ENCODE assay signal across 8 cellular contexts in genomic region chr17:59155439-59156177, GRCh38.
DNase-seq lines count a peak whose midpoint lies in the region; ATAC-seq lines count a peak whose summit lies in the region.

PRR11 (plus strand) TSS chr17:59155746; CDS start chr17:59169753, 14,007 bp downstream.

- DNase-seq in AG08396 (ENCODE audit: low spot score) (peak; percentile 93), NCI-H226 (peak; percentile 99), kidney tubule cell (ENCODE audit: low spot score) (peak; percentile 100)
- DNase-seq in activated CD4-positive, alpha-beta T cell treated with anti-CD3 and anti-CD28 coated beads for 1 hour, result peak; percentile 85
- peak; percentile 85 to 90 for DNase-seq in stimulated activated CD4-positive, alpha-beta T cell treated with anti-CD3 and anti-CD28 coated beads, Interleukin-2, amount 100 ng/mL, for 24 hours

- peak within 1 kb of the TSS; percentile 83 for H3K27ac ChIP-seq in cingulate gyrus (ENCODE audit: low read depth, low read length)

- ATAC-seq in GM18907 (IDR thresholded peaks at IDR 0.05; ENCODE audit: unreplicated experiment) (peak; percentile 86), HG03108 (IDR thresholded peaks at IDR 0.05; ENCODE audit: unreplicated experiment) (peak; percentile 86)

Comparison
In these comparisons a context has a peak if more than half of its experiments do, and no peak if none do; other contexts are left out.
1. Peak in every context shown above with its lines: DNase-seq, ATAC-seq and H3K27ac ChIP-seq.